1 cellular context compared by ENCODE assay signal in the genomic region with DNA sequence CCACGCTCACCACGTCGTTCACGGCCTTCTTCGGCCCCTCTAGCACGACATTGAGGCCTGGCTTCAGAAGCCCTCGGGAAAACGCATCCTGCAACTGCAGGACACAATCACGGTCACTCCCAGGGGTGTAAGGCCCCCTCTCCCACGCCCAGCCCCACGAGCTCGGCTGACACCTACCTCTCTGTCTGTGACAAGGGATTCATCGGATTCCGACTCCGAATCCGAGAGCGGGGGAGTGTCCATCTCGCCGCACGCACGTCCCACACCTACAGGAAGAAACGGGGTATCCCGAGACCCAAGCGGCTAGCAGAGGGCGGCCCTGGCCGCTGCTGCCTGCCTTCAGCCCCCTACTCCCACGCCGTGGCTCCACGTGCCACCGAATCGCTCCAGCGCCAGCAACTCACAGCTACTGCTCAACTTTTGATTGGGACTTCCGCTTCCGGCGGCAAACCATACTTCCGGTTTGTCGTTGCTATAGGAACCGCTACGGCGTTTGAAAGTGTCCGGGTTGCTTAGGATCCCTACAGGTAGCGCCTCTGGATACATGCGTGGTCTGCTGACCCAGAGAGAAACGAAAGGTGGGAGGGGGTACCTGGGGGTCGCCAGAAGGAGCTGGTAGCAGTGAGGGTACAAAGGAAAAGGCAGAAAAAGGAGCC.
A peak's percentile ranks its signal among the peaks of the same experiment; 100 is the strongest.
TF ChIP-seq lines count a peak whose summit lies in the region.

Gene CFAP57 (plus strand): TSS at position 455 of the 656 bp plus-strand sequence. CDS start 424 bp downstream, outside the sequence.
Gene EBNA1BP2 (minus strand): TSS at position 415 of the 656 bp plus-strand sequence. CDS start 172 bp downstream, at position 243.

TF ChIP-seq in HepG2, 621 proteins besides CTCF, POLR2A, EP300 and RAD21 (continued from another document):
- TF ChIP-seq, protein P1, sequence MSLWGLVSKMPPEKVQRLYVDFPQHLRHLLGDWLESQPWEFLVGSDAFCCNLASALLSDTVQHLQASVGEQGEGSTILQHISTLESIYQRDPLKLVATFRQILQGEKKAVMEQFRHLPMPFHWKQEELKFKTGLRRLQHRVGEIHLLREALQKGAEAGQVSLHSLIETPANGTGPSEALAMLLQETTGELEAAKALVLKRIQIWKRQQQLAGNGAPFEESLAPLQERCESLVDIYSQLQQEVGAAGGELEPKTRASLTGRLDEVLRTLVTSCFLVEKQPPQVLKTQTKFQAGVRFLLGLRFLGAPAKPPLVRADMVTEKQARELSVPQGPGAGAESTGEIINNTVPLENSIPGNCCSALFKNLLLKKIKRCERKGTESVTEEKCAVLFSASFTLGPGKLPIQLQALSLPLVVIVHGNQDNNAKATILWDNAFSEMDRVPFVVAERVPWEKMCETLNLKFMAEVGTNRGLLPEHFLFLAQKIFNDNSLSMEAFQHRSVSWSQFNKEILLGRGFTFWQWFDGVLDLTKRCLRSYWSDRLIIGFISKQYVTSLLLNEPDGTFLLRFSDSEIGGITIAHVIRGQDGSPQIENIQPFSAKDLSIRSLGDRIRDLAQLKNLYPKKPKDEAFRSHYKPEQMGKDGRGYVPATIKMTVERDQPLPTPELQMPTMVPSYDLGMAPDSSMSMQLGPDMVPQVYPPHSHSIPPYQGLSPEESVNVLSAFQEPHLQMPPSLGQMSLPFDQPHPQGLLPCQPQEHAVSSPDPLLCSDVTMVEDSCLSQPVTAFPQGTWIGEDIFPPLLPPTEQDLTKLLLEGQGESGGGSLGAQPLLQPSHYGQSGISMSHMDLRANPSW (CRISPR knock-in tag; IDR thresholded peaks at IDR 0.05; ENCODE audit: borderline replicate concordance), result no peak
- TF ChIP-seq JDP2 (CRISPR knock-in tag; IDR thresholded peaks at IDR 0.05; ENCODE audit: borderline replicate concordance) (no peak), LCORL (IDR thresholded peaks at IDR 0.05) (no peak), LCORL (CRISPR knock-in tag; IDR thresholded peaks at IDR 0.05) (no peak), ZBTB21 (CRISPR knock-in tag; IDR thresholded peaks at IDR 0.05) (no peak), ZNF230 (CRISPR knock-in tag; IDR thresholded peaks at IDR 0.05) (no peak), RARG (CRISPR knock-in tag; IDR thresholded peaks at IDR 0.05; ENCODE audit: low read depth) (no peak), ZFP36L2 (CRISPR knock-in tag; IDR thresholded peaks at IDR 0.05) (no peak), RFX1 (IDR thresholded peaks at IDR 0.05) (peak; percentile 95), POLR2AphosphoS2 (IDR thresholded peaks at IDR 0.05; ENCODE audit: low read depth, low read length) (no peak), ZNF136 (CRISPR knock-in tag; IDR thresholded peaks at IDR 0.05; ENCODE audit: low read depth) (no peak), ZKSCAN5 (CRISPR knock-in tag; IDR thresholded peaks at IDR 0.05) (no peak), ZNF234 (CRISPR knock-in tag; conservative IDR thresholded peaks at IDR 0.05) (no peak), THAP11 (CRISPR knock-in tag; IDR thresholded peaks at IDR 0.05) (peak; percentile 85), MTF2 (CRISPR knock-in tag; IDR thresholded peaks at IDR 0.05; ENCODE audit: borderline replicate concordance) (no peak), GMEB1 (CRISPR knock-in tag; IDR thresholded peaks at IDR 0.05; ENCODE audit: borderline replicate concordance) (no peak; the same call in 1 of the 2 replicates), ZFP90 (CRISPR knock-in tag; IDR thresholded peaks at IDR 0.05; ENCODE audit: borderline replicate concordance) (peak; percentile 69; the same call in 1 of the 2 replicates), ADNP (CRISPR knock-in tag; IDR thresholded peaks at IDR 0.05) (no peak), RORA (CRISPR knock-in tag; IDR thresholded peaks at IDR 0.05) (no peak)
- TF ChIP-seq, protein P2, sequence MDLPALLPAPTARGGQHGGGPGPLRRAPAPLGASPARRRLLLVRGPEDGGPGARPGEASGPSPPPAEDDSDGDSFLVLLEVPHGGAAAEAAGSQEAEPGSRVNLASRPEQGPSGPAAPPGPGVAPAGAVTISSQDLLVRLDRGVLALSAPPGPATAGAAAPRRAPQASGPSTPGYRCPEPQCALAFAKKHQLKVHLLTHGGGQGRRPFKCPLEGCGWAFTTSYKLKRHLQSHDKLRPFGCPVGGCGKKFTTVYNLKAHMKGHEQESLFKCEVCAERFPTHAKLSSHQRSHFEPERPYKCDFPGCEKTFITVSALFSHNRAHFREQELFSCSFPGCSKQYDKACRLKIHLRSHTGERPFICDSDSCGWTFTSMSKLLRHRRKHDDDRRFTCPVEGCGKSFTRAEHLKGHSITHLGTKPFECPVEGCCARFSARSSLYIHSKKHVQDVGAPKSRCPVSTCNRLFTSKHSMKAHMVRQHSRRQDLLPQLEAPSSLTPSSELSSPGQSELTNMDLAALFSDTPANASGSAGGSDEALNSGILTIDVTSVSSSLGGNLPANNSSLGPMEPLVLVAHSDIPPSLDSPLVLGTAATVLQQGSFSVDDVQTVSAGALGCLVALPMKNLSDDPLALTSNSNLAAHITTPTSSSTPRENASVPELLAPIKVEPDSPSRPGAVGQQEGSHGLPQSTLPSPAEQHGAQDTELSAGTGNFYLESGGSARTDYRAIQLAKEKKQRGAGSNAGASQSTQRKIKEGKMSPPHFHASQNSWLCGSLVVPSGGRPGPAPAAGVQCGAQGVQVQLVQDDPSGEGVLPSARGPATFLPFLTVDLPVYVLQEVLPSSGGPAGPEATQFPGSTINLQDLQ (CRISPR knock-in tag; IDR thresholded peaks at IDR 0.05), result no peak
